ENCODE assay signal across 1 cellular context in genomic region chr14:102219316-102219715, GRCh38.
TF ChIP-seq lines count a peak whose summit lies in the region.

No MANE protein-coding gene starts in this region.

TF ChIP-seq in GM23338, 12 proteins besides CTCF, POLR2A, EP300 and RAD21:
- no peak for TF ChIP-seq ZNF114 (CRISPR knock-in tag; IDR thresholded peaks at IDR 0.05)
- TF ChIP-seq EZH2phosphoT487 (IDR thresholded peaks at IDR 0.05; ENCODE audit: unreplicated experiment): no peak
- TF ChIP-seq ETS1 (IDR thresholded peaks at IDR 0.05): no peak
- no peak for TF ChIP-seq POLR2AphosphoS5 (IDR thresholded peaks at IDR 0.05; ENCODE audit: low read depth)
- TF ChIP-seq JUNB (IDR thresholded peaks at IDR 0.05; ENCODE audit: unreplicated experiment): no peak
- no peak for TF ChIP-seq ZNF462 (CRISPR knock-in tag; IDR thresholded peaks at IDR 0.05)
